Comparison of ENCODE assay signal across 9 cellular contexts in the genomic region with DNA sequence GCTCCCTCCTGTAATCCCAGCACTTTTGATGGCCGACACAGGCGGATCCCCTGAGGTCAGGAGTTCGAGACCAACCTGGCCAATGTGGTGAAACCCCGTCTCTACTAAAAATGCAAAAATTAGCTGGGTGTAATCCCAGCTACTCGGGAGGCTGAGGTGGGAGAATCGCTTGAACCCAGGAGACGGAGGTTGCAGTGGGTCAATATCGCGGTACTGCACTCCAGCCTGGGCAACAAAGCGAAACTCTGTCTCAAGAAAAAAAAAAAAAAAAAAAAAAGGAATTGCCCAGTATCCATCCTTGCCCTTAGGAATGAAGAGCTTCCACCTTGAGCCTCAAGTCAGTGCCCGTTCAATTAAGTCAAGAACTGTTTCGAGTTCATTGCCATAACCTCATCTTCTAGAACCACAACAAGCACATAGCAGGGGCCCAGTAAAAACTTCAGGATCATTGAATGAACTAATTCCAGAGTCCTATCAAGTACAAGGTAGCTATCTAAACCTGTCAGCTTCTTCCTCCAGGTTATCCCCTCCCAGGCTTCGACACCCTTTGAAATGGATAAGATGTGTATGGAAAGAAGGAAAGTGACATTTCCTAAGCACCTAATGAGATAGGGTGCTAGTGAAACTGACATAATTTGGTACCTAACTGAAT. TPM values are rescaled to one million over a fixed set of nuclear protein-coding genes. Genes with fewer than 3 reads are reported as not detected.
DNase-seq lines count a peak whose midpoint lies in the region; ATAC-seq, FAIRE-seq and TF ChIP-seq lines count a peak whose summit lies in the region.
"Had no signal": no experiment of that assay in that cellular context is flagged by ENCODE, and none has a peak within 500 bp of the region (broad histone marks: within the 10 kb centered on the region; RNA-seq: fewer than 3 reads in every experiment).

No MANE protein-coding gene starts in this region.

- TF ChIP-seq POLR2A in A549 (IDR thresholded peaks at IDR 0.05; ENCODE audit: low read length) (no peak), H54 (IDR thresholded peaks at IDR 0.05; ENCODE audit: low read depth, low read length) (no peak)

- no peak for TF ChIP-seq RAD21 in A549 (conservative IDR thresholded peaks at IDR 0.05 in 1 of 2, IDR thresholded peaks at IDR 0.05 in 1 of 2)

- WGBS in A549 (ENCODE audit: missing lambda C conversion rate): 34% methylated on average over 13 of the region's 13 CpGs

- no peaks in the 10 kb centered on the region for H3K9me3 Mint-ChIP-seq in activated T-helper 17 cell treated with anti-CD3 and anti-CD28 coated beads, Interleukin-2, amount 50 U/mL, for 72 hours

- peak overlapping the region; percentile 95 for H3K4me3 Mint-ChIP-seq in activated T-helper 17 cell treated with anti-CD3 and anti-CD28 coated beads, Interleukin-2, amount 50 U/mL, for 72 hours

- H3K9me3 ChIP-seq in A549 (no peaks in the 10 kb centered on the region), thoracic aorta (no peaks in the 10 kb centered on the region)

- H3K4me1 Mint-ChIP-seq in activated T-helper 17 cell treated with anti-CD3 and anti-CD28 coated beads, Interleukin-2, amount 50 U/mL, for 72 hours: peaks cover 8% of the 10 kb centered on the region

- H3K4me2 ChIP-seq in A549: peak overlapping the region; percentile 89

- peaks cover 10% of the 10 kb centered on the region for H3K36me3 ChIP-seq in thoracic aorta

- CTCF ChIA-PET in A549 (lab: Yijun Ruan, JAX): interaction anchor here (0.6 kb wide), 1 partner anchor 177 kb away, joined by 4 read pairs; no protein-coding TSS in a partner anchor

- H3K4me1 ChIP-seq in A549 (peaks cover 6% of the 10 kb centered on the region; the same call in 1 of the 3 replicates), thoracic aorta (ENCODE audit: control insufficient read depth in 1 of 2, low read depth in 2 of 2) (peaks cover 11 to 24% of the 10 kb centered on the region in 2 donors)

- DNase-seq in A549 (ENCODE audit: low read depth in 1 of 2, low spot score in 1 of 2) (no peak), H54 (ENCODE audit: insufficient read length, low spot score) (no peak), iris pigment epithelial cell (ENCODE audit: low read depth) (peak; percentile 9), thoracic aorta (ENCODE audit: low spot score) (no peak), NOMO-1 treated with DMSO at 0.1 percent for 48 hours (lab: John Stamatoyannopoulos, UW; ENCODE audit: unreplicated experiment) (no peak), Kasumi-1 (lab: John Stamatoyannopoulos, UW) (no peak)
- no peak for DNase-seq in stimulated activated CD8-positive, alpha-beta memory T cell treated with anti-CD3 and anti-CD28 coated beads, Interleukin-4, amount 100 ng/mL, for 48 hours

- ATAC-seq in A549 (peak; percentile 42 to 45; a peak in 4 of 6 replicates), thoracic aorta (ENCODE audit: insufficient number of reproducible peaks, low FRiP score, low read depth) (peak; percentile 38)
- no peak for ATAC-seq in activated T-helper 17 cell treated with anti-CD3 and anti-CD28 coated beads, Interleukin-2, amount 50 U/mL, for 72 hours (replicated peaks)

- no peaks in the 10 kb centered on the region for H3K27me3 ChIP-seq in thoracic aorta (replicated peaks; ENCODE audit: insufficient read depth)

- peaks cover 58% of the 10 kb centered on the region for H3K36me3 Mint-ChIP-seq in activated T-helper 17 cell treated with anti-CD3 and anti-CD28 coated beads, Interleukin-2, amount 50 U/mL, for 72 hours (ENCODE audit: low read depth)

- peak overlapping the region; percentile 60 for H3K4me3 ChIP-seq in A549
- peak overlapping the region; percentile 92 for H3K4me3 ChIP-seq in thoracic aorta

- peak overlapping the region; percentile 95 for H3K27ac Mint-ChIP-seq in activated T-helper 17 cell treated with anti-CD3 and anti-CD28 coated beads, Interleukin-2, amount 50 U/mL, for 72 hours

- H3K27me3 Mint-ChIP-seq in activated T-helper 17 cell treated with anti-CD3 and anti-CD28 coated beads, Interleukin-2, amount 50 U/mL, for 72 hours: no peaks in the 10 kb centered on the region

- POLR2A ChIA-PET in A549 (lab: Yijun Ruan, JAX): interaction anchor here (0.7 to 1.9 kb wide), 5 partner anchors 9 to 58 kb away, joined by 3 to 6 read pairs (median 4); partner anchors contain the start of genes ARMC8 and DZIP1L

- TF ChIP-seq EP300 in A549 (IDR thresholded peaks at IDR 0.05): no peak

- TF ChIP-seq CTCF in A549 (IDR thresholded peaks at IDR 0.05) (no peak), thoracic aorta (IDR thresholded peaks at IDR 0.05) (no peak)

- H3K27ac ChIP-seq in A549 (peak overlapping the region; percentile 83 to 97), thoracic aorta (peak overlapping the region; percentile 62 to 67)

- FAIRE-seq in A549 (lab: Jason Lieb, UNC): no peak
- FAIRE-seq in H54 (lab: Jason Lieb, UNC): peak; percentile 92

TF ChIP-seq in A549, 52 proteins besides CTCF, POLR2A, EP300 and RAD21:
- TF ChIP-seq ESRRA (IDR thresholded peaks at IDR 0.05; ENCODE audit: borderline replicate concordance, low read length) (no peak), ZFP36 (IDR thresholded peaks at IDR 0.05; ENCODE audit: borderline replicate concordance, partially characterized antibody) (no peak), CHD2 (IDR thresholded peaks at IDR 0.05; ENCODE audit: low read length, partially characterized antibody) (no peak), ZC3H11A (IDR thresholded peaks at IDR 0.05) (no peak), CBX2 (IDR thresholded peaks at IDR 0.05; ENCODE audit: borderline replicate concordance, low read depth) (no peak), EHMT2 (IDR thresholded peaks at IDR 0.05; ENCODE audit: low read depth) (no peak)
TF ChIP-seq in A549: peak in this region for 0.

RNA-seq across cellular contexts. Expression of gene DBR1, which starts 0.8 kb away (rescaled TPM):
- polyA plus RNA-seq in A549 (2011; rRNA removed): 11.1 and 14.2 TPM in 2 replicates
- polyA plus RNA-seq in A549 (2012; cell fraction: cytosol; rRNA removed): 8.2 and 9.0 TPM in 2 replicates
- polyA plus RNA-seq in A549 (2012; cell fraction: nucleus; rRNA removed): 5.8 and 7.2 TPM in 2 replicates
- 11.7 to 13.5 TPM (median 13.2 TPM) in 3 replicates for polyA plus RNA-seq in A549 (2017; fragmentation: RNase III; extraction: RNeasy Plus Mini Kit Qiagen cat#74134 plus additional on column Dnase treatment)
- polyA minus RNA-seq in A549 (2011; rRNA and poly(A)+ RNA removed): 5.7 and 5.8 TPM in 2 replicates
- total RNA-seq in activated T-helper 17 cell treated with anti-CD3 and anti-CD28 coated beads, Interleukin-2, amount 50 U/mL, for 72 hours: 10 to 100 TPM; 21.2 to 28.6 TPM
- total RNA-seq in thoracic aorta: 10 to 100 TPM in 1 of 2 donors, 1 to 10 TPM in 1; 9.9 to 12.6 TPM

RNA-seq across cellular contexts. Expression of gene ARMC8, which starts 13.2 kb away (rescaled TPM):
- polyA plus RNA-seq in A549 (2011; rRNA removed) (45.7 and 59.3 TPM in 2 replicates), A549 (2017; fragmentation: RNase III; extraction: RNeasy Plus Mini Kit Qiagen cat#74134 plus additional on column Dnase treatment) (20.2 to 25.6 TPM (median 23.1 TPM) in 3 replicates)
- 31.1 and 33.0 TPM in 2 replicates for polyA plus RNA-seq in A549 (2012; cell fraction: cytosol; rRNA removed)
- 17.5 and 21.7 TPM in 2 replicates for polyA plus RNA-seq in A549 (2012; cell fraction: nucleus; rRNA removed)
- polyA minus RNA-seq in A549 (2011; rRNA and poly(A)+ RNA removed): 123 and 127 TPM in 2 replicates
- 10 to 100 TPM; 30.0 to 39.7 TPM for total RNA-seq in activated T-helper 17 cell treated with anti-CD3 and anti-CD28 coated beads, Interleukin-2, amount 50 U/mL, for 72 hours
- 100 to 1,000 TPM in 1 of 2 donors, 10 to 100 TPM in 1; 82.7 to 189 TPM for total RNA-seq in thoracic aorta

RNA-seq across cellular contexts. Expression of gene A4GNT, which starts 41.7 kb away (rescaled TPM):
- not detected in 2 replicates for polyA plus RNA-seq in A549 (2011; rRNA removed)
- not detected in 2 replicates for polyA plus RNA-seq in A549 (2012; cell fraction: cytosol; rRNA removed)
- not detected in 2 replicates for polyA plus RNA-seq in A549 (2012; cell fraction: nucleus; rRNA removed)
- not detected in 3 replicates for polyA plus RNA-seq in A549 (2017; fragmentation: RNase III; extraction: RNeasy Plus Mini Kit Qiagen cat#74134 plus additional on column Dnase treatment)
- not detected in 2 replicates for polyA minus RNA-seq in A549 (2011; rRNA and poly(A)+ RNA removed)
- total RNA-seq in activated T-helper 17 cell treated with anti-CD3 and anti-CD28 coated beads, Interleukin-2, amount 50 U/mL, for 72 hours: not detected
- total RNA-seq in thoracic aorta: not detected
- total RNA-seq: left cardiac atrium had no signal

RNA-seq across cellular contexts. Expression of gene DZIP1L, which starts 58.5 kb away (rescaled TPM):
- polyA plus RNA-seq in A549 (2011; rRNA removed) (2.7 and 3.1 TPM in 2 replicates), A549 (2017; fragmentation: RNase III; extraction: RNeasy Plus Mini Kit Qiagen cat#74134 plus additional on column Dnase treatment) (5.2 to 7.0 TPM (median 6.9 TPM) in 3 replicates)
- 3.0 and 4.5 TPM in 2 replicates for polyA plus RNA-seq in A549 (2012; cell fraction: cytosol; rRNA removed)
- polyA plus RNA-seq in A549 (2012; cell fraction: nucleus; rRNA removed): 9.5 and 13.6 TPM in 2 replicates
- polyA minus RNA-seq in A549 (2011; rRNA and poly(A)+ RNA removed): 8.3 and 8.4 TPM in 2 replicates
- not detected for total RNA-seq in activated T-helper 17 cell treated with anti-CD3 and anti-CD28 coated beads, Interleukin-2, amount 50 U/mL, for 72 hours
- total RNA-seq in thoracic aorta: 100 to 1,000 TPM in 1 of 2 donors, 10 to 100 TPM in 1; 61.1 to 110 TPM
